Comparison of ENCODE assay signal across 1 cellular context in genomic region chr16:65767125-65767524, GRCh38.
TF ChIP-seq lines count a peak whose summit lies in the region.

No MANE protein-coding gene starts in this region.

TF ChIP-seq in K562, 482 proteins besides CTCF, POLR2A, EP300 and RAD21 (continued from another document):
- TF ChIP-seq PCBP2 (IDR thresholded peaks at IDR 0.05; ENCODE audit: low read depth, low read length, poor library complexity, severe bottlenecking), result no peak
- TF ChIP-seq ATF4 (CRISPR knock-in tag; IDR thresholded peaks at IDR 0.05), result no peak
